Comparison of ENCODE assay signal across 8 cellular contexts in the genomic region with DNA sequence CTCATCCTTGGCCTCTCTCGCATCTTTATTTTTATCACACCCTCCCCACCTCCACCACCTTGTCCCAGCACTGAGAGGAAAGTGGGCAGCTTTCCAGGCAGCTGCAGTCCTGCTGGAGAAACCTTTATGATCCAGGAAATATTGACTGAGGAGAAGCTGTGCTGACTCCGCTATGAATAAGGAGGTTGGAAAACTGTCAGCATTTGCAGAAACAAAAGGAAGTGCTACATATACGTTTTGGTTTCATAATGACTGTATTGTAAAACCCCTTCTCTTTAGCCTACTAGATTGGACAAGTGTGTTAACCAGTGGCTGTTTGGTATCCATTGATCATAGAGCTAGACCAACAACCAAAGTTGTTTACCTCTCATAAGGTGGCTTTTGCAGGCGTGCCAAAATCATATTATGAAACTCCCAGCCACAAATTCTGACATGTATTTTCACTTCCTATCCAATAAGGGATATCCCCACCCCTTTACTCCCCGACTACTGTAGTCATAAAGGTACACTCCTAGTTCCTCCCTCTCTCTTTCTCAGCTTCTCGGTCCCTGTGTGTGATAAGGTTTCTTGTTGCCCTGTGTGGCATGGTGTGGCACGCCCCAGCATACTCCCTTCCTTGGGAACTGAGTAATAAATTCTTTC.
DNase-seq lines count a peak whose midpoint lies in the region; ATAC-seq and TF ChIP-seq lines count a peak whose summit lies in the region.

No MANE protein-coding gene starts in this region.

- no peak for TF ChIP-seq EP300 in gastroesophageal sphincter (IDR thresholded peaks at IDR 0.05)

- no peak for TF ChIP-seq CTCF in gastroesophageal sphincter (IDR thresholded peaks at IDR 0.05)

- H3K4me1 ChIP-seq in gastroesophageal sphincter: peaks cover 0 to 6% (median 0%) of the 10 kb centered on the region in 3 donors

- peak overlapping the region in 3 of 4 donors; percentile 0 to 43 (median 37) for H3K27ac ChIP-seq in gastroesophageal sphincter

- no peak overlapping the region for H3K4me3 ChIP-seq in gastroesophageal sphincter

- no peaks in the 10 kb centered on the region for H3K9me3 ChIP-seq in gastroesophageal sphincter

- DNase-seq in activated CD4-positive, alpha-beta T cell treated with anti-CD3 and anti-CD28 coated beads for 48 hours: peak; percentile 30
- DNase-seq in activated CD4-positive, alpha-beta T cell treated with anti-CD3 and anti-CD28 coated beads for 1 hour: no peak
- DNase-seq in NOMO-1 treated with dmso at 0.1 percent for 144 hours (lab: John Stamatoyannopoulos, UW; ENCODE audit: unreplicated experiment): peak; percentile 57
- DNase-seq in COLO829 (ENCODE audit: low spot score): no peak
- no peak for DNase-seq in SHP77 treated with DMSO at 0.1 percent for 48 hours (lab: John Stamatoyannopoulos, UW)
- no peak for DNase-seq in left lobe of liver (ENCODE audit: low spot score)

- 52 to 74% methylated on average over 4 to 5 of the region's 7 CpGs for WGBS in gastroesophageal sphincter (ENCODE audit: low coverage in 1 of 2), 2 donors

- ATAC-seq in HG02938 (IDR thresholded peaks at IDR 0.05; ENCODE audit: unreplicated experiment) (peak; percentile 99), gastroesophageal sphincter (peak; percentile 25), left lobe of liver (no peak)

- no peak for TF ChIP-seq POLR2A in gastroesophageal sphincter (IDR thresholded peaks at IDR 0.05)

- H3K36me3 ChIP-seq in gastroesophageal sphincter: no peaks in the 10 kb centered on the region

- no peaks in the 10 kb centered on the region for H3K27me3 ChIP-seq in gastroesophageal sphincter

Comparison
In these comparisons a context has a peak if more than half of its experiments do, and no peak if none do; other contexts are left out.
1. DNase-seq: peak in activated CD4-positive, alpha-beta T cell treated with anti-CD3 and anti-CD28 coated beads for 48 hours (single experiment) and NOMO-1 treated with dmso at 0.1 percent for 144 hours (single experiment); none in activated CD4-positive, alpha-beta T cell treated with anti-CD3 and anti-CD28 coated beads for 1 hour (single experiment), COLO829 (single experiment), SHP77 treated with DMSO at 0.1 percent for 48 hours (single experiment) and left lobe of liver (single experiment).